Comparison of ENCODE assay signal across 22 cellular contexts in the genomic region with DNA sequence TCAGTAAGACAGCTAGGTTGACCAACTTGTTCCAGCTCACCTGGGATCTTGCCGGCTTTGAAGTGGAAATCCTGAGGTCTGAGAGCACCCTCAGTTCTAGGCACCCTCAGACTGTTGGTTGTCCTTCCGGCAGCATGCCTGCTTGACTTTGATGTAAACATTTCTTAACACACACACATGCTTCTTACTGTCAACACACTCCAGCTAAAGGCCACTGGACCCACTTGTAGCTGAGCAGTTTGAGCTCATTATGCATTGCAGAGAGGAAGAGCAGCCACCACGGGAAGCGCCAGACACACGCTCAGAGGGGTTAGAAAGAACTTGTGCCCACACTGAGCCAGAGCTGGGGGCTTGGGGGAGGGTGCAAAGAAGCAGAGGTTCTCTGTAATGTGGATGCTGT. TPM values are rescaled to one million over a fixed set of nuclear protein-coding genes. Genes with fewer than 3 reads are reported as not detected.
DNase-seq lines count a peak whose midpoint lies in the region; ATAC-seq, FAIRE-seq and TF ChIP-seq lines count a peak whose summit lies in the region.
"Had no signal": no experiment of that assay in that cellular context is flagged by ENCODE, and none has a peak within 500 bp of the region (broad histone marks: within the 10 kb centered on the region; RNA-seq: fewer than 3 reads in every experiment).

No MANE protein-coding gene starts in this region.

- TF ChIP-seq EP300 in HepG2 (IDR thresholded peaks at IDR 0.05; ENCODE audit: low read depth in 2 of 2, low read length in 2 of 2) = no peak
- no peak for TF ChIP-seq EP300 in HepG2 (CRISPR knock-in tag; IDR thresholded peaks at IDR 0.05; ENCODE audit: borderline replicate concordance)

- H3K36me3 ChIP-seq in HepG2 (replicated peaks in 1 of 2; ENCODE audit: control insufficient read depth in 1 of 2, insufficient read depth in 2 of 2, low read length in 2 of 2) = no peaks in the 10 kb centered on the region
- H3K36me3 ChIP-seq in right lobe of liver = no peaks in the 10 kb centered on the region
- H3K36me3 ChIP-seq in upper lobe of right lung = no peaks in the 10 kb centered on the region
- H3K36me3 ChIP-seq: BE2C had no signal

- CTCF ChIA-PET in HepG2 (lab: Yijun Ruan, JAX; ENCODE audit: low intra/inter-chr PET ratio, low total read pairs) = no interaction called here

- intact Hi-C loops in HepG2 (cut with micrococcal nuclease; ENCODE audit: unreplicated experiment) (no loop called here), right lobe of liver (cut with DNase I) (no loop called here), upper lobe of right lung (cut with DNase I) (no loop called here)

- TF ChIP-seq POLR2A in HepG2 (IDR thresholded peaks at IDR 0.05; ENCODE audit: insufficient read depth in 1 of 2, low read depth in 2 of 2, low read length in 2 of 2) = no peak
- no peak for TF ChIP-seq POLR2A in right lobe of liver (IDR thresholded peaks at IDR 0.05)

- in situ Hi-C loops in HepG2 (cut with HindIII; ENCODE audit: extremely low pct_ligation_motif_present, low pct_unique_long_range_greater_than_20kb) = no loop called here

- POLR2A ChIA-PET in HepG2 (lab: Yijun Ruan, JAX) = interaction anchor here (1.0 kb wide), 1 partner anchor 67 kb away, joined by 3 read pairs; no protein-coding TSS in a partner anchor

- H3K79me2 ChIP-seq in HepG2 (ENCODE audit: insufficient read depth, low read length) = no peaks in the 10 kb centered on the region

- no peak overlapping the region for H3K27ac ChIP-seq in HepG2 (ENCODE audit: extremely low read length, insufficient read depth, low read length)
- H3K27ac ChIP-seq in right lobe of liver = no peak overlapping the region
- no peak overlapping the region for H3K27ac ChIP-seq in coronary artery
- H3K27ac ChIP-seq in upper lobe of right lung = no peak overlapping the region
- H3K27ac ChIP-seq: A549, C4-2B, GM23248 had no signal

- DNase-seq in HepG2 (ENCODE audit: low spot score) (no peak), right lobe of liver (no peak), coronary artery (ENCODE audit: low spot score) (peak; percentile 49), mesenteric fat pad (ENCODE audit: low spot score) (peak; percentile 51), upper lobe of right lung (peak; percentile 53), 8988T (no peak)
- no peak for DNase-seq in effector CD8-positive, alpha-beta T cell (lab: John Stamatoyannopoulos, UW)
- DNase-seq: BE2C; CD4-positive, alpha-beta memory T cell; COR-L47; DMS153; DMS79 treated with DMSO at 0.1 percent for 48 hours; EL; GM23248 had no signal

- FAIRE-seq in HepG2 (lab: Jason Lieb, UNC) = no peak
- FAIRE-seq: A549, D721Med, G401.6, GM12891, H54 had no signal

- BruUV-seq in HepG2 (replicated peaks; lab: Mats Ljungman, UMichigan) = no TSS peak

- 6% methylated on average over 3 of the region's 5 CpGs for WGBS in HepG2 (ENCODE audit: low lambda C conversion rate)
- 56% methylated on average over 5 of the region's 5 CpGs for WGBS in right lobe of liver (ENCODE audit: insufficient coverage, low coverage, low lambda C conversion rate, missing lambda C conversion rate)

- H3K9ac ChIP-seq in HepG2 (ENCODE audit: insufficient read depth, low read depth, low read length) = no peak overlapping the region
- H3K9ac ChIP-seq: GM23248 had no signal

- H3K27me3 ChIP-seq in HepG2 (ENCODE audit: control insufficient read depth in 1 of 2, insufficient read depth in 2 of 2, low read length in 2 of 2) (no peaks in the 10 kb centered on the region), right lobe of liver (no peaks in the 10 kb centered on the region), upper lobe of right lung (no peaks in the 10 kb centered on the region)
- H3K27me3 ChIP-seq: BE2C had no signal

- no peak overlapping the region for H2AFZ ChIP-seq in HepG2 (ENCODE audit: low read length)
- H2AFZ ChIP-seq: GM23248 had no signal

- H4K20me1 ChIP-seq in HepG2 (ENCODE audit: insufficient read depth, low read length) = no peaks in the 10 kb centered on the region

- ATAC-seq in HepG2 = peak; percentile 38; the same call in 1 of the 3 replicates
- ATAC-seq in right lobe of liver = no peak
- peak; percentile 80 for ATAC-seq in upper lobe of right lung
- no peak for ATAC-seq in HG02623 (IDR thresholded peaks at IDR 0.05; ENCODE audit: unreplicated experiment)
- ATAC-seq: A549, HCT116 had no signal

- H3K4me3 ChIP-seq in HepG2 (replicated peaks in 1 of 3; ENCODE audit: insufficient read depth in 1 of 3, low read depth in 2 of 3, low read length in 3 of 3) = no peak overlapping the region
- no peak overlapping the region for H3K4me3 ChIP-seq in right lobe of liver
- H3K4me3 ChIP-seq in coronary artery = no peak overlapping the region
- no peak overlapping the region for H3K4me3 ChIP-seq in upper lobe of right lung
- H3K4me3 ChIP-seq: A549, GM23248 had no signal

- H3K4me2 ChIP-seq in HepG2 (ENCODE audit: low read depth, low read length) = no peak overlapping the region
- H3K4me2 ChIP-seq: A549 had no signal

- TF ChIP-seq RAD21 in HepG2 (CRISPR knock-in tag; IDR thresholded peaks at IDR 0.05) = no peak

- no peaks in the 10 kb centered on the region; the same call in 1 of the 2 replicates for H3K9me3 ChIP-seq in HepG2 (ENCODE audit: low read length)
- H3K9me3 ChIP-seq in right lobe of liver = no peaks in the 10 kb centered on the region
- no peaks in the 10 kb centered on the region for H3K9me3 ChIP-seq in upper lobe of right lung
- H3K9me3 ChIP-seq: A549, BE2C had no signal

- no peak for TF ChIP-seq CTCF in HepG2 (CRISPR knock-in tag; IDR thresholded peaks at IDR 0.05)
- TF ChIP-seq CTCF in right lobe of liver (IDR thresholded peaks at IDR 0.05) = no peak
- no peak for TF ChIP-seq CTCF in coronary artery (IDR thresholded peaks at IDR 0.05)
- no peak for TF ChIP-seq CTCF in upper lobe of right lung (IDR thresholded peaks at IDR 0.05)

- H3K4me1 ChIP-seq in HepG2 (ENCODE audit: insufficient read depth, low read length) (peaks cover 19% of the 10 kb centered on the region), right lobe of liver (no peaks in the 10 kb centered on the region), upper lobe of right lung (no peaks in the 10 kb centered on the region)
- H3K4me1 ChIP-seq: BE2C had no signal

TF ChIP-seq in HepG2, 621 proteins besides CTCF, POLR2A, EP300 and RAD21 (continues in another document):
- TF ChIP-seq, protein P1, sequence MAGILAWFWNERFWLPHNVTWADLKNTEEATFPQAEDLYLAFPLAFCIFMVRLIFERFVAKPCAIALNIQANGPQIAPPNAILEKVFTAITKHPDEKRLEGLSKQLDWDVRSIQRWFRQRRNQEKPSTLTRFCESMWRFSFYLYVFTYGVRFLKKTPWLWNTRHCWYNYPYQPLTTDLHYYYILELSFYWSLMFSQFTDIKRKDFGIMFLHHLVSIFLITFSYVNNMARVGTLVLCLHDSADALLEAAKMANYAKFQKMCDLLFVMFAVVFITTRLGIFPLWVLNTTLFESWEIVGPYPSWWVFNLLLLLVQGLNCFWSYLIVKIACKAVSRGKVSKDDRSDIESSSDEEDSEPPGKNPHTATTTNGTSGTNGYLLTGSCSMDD (CRISPR knock-in tag; IDR thresholded peaks at IDR 0.05) = no peak
- TF ChIP-seq, protein P2, sequence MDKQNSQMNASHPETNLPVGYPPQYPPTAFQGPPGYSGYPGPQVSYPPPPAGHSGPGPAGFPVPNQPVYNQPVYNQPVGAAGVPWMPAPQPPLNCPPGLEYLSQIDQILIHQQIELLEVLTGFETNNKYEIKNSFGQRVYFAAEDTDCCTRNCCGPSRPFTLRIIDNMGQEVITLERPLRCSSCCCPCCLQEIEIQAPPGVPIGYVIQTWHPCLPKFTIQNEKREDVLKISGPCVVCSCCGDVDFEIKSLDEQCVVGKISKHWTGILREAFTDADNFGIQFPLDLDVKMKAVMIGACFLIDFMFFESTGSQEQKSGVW (CRISPR knock-in tag; IDR thresholded peaks at IDR 0.05; ENCODE audit: borderline replicate concordance) = no peak
- TF ChIP-seq RBAK (CRISPR knock-in tag; IDR thresholded peaks at IDR 0.05) (no peak), REPIN1 (CRISPR knock-in tag; IDR thresholded peaks at IDR 0.05; ENCODE audit: borderline replicate concordance, low read depth) (no peak)
- TF ChIP-seq, protein P3, sequence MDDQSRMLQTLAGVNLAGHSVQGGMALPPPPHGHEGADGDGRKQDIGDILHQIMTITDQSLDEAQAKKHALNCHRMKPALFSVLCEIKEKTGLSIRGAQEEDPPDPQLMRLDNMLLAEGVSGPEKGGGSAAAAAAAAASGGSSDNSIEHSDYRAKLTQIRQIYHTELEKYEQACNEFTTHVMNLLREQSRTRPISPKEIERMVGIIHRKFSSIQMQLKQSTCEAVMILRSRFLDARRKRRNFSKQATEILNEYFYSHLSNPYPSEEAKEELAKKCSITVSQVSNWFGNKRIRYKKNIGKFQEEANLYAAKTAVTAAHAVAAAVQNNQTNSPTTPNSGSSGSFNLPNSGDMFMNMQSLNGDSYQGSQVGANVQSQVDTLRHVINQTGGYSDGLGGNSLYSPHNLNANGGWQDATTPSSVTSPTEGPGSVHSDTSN (CRISPR knock-in tag; IDR thresholded peaks at IDR 0.05; ENCODE audit: borderline replicate concordance) = no peak

RNA-seq across cellular contexts. Expression of a gene that starts 55.8 kb away (rescaled TPM):
- total RNA-seq in HepG2 (2016; rRNA removed; fragmentation: Illumina TruSeq; extraction: Trizol) (0.45 and 0.46 TPM in 2 replicates), right lobe of liver (100 to 1,000 TPM in 1 of 6 experiments, 10 to 100 TPM in 5; 23.2 to 122 (median 32.6) TPM), mesenteric fat pad (211 TPM), upper lobe of right lung (158 TPM)
- not detected in 2 replicates for total RNA-seq in HepG2 (2016; cell fraction: cytosol; rRNA removed; fragmentation: Illumina TruSeq; extraction: Trizol; ENCODE audit: low read depth)
- total RNA-seq in HepG2 (2016; cell fraction: insoluble cytoplasmic fraction; rRNA removed; fragmentation: Illumina TruSeq; extraction: Trizol) = 0.45 and 0.67 TPM in 2 replicates
- 0.31 and 0.40 TPM in 2 replicates for total RNA-seq in HepG2 (2016; cell fraction: membrane; rRNA removed; fragmentation: Illumina TruSeq; extraction: Trizol)
- total RNA-seq in HepG2 (2016; cell fraction: nucleus; rRNA removed; fragmentation: Illumina TruSeq; extraction: Trizol) = 0.34 and 0.94 TPM in 2 replicates
- polyA plus RNA-seq in HepG2 (2011; rRNA removed) = 0.91 and 1.5 TPM in 2 replicates
- 0.28 and 0.81 TPM in 2 replicates for polyA plus RNA-seq in HepG2 (2011; cell fraction: cytosol; rRNA removed)
- polyA plus RNA-seq in HepG2 (2011; cell fraction: nucleus; rRNA removed) = 7.5 and 18.0 TPM in 2 replicates
- 0.36 and 0.61 TPM in 2 replicates for polyA plus RNA-seq in HepG2 (2012)
- not detected in 2 replicates for polyA plus RNA-seq in HepG2 (2016; cell fraction: cytosol; fragmentation: Illumina TruSeq; extraction: Trizol; ENCODE audit: low read depth)
- polyA plus RNA-seq in HepG2 (2016; cell fraction: insoluble cytoplasmic fraction; fragmentation: Illumina TruSeq; extraction: Trizol; ENCODE audit: low read depth) = 0.16 and 0.42 TPM in 2 replicates
- polyA plus RNA-seq in HepG2 (2016; cell fraction: membrane; fragmentation: Illumina TruSeq; extraction: Trizol; ENCODE audit: low read depth) = 0.18 and 0.23 TPM in 2 replicates
- polyA plus RNA-seq in HepG2 (2016; cell fraction: nucleus; fragmentation: Illumina TruSeq; extraction: Trizol; ENCODE audit: insufficient read depth, low read depth) = 0.83 and 1.8 TPM in 2 replicates
- polyA minus RNA-seq in HepG2 (2011; rRNA and poly(A)+ RNA removed; ENCODE audit: low replicate concordance) = 2.4 and 123 TPM in 2 replicates
- polyA minus RNA-seq in HepG2 (2011; cell fraction: cytosol; rRNA and poly(A)+ RNA removed) = 0.79 and 1.2 TPM in 2 replicates
- 1.5 and 2.1 TPM in 2 replicates for polyA minus RNA-seq in HepG2 (2011; cell fraction: nucleus; rRNA and poly(A)+ RNA removed)
- polyA plus RNA-seq: CD4-positive, alpha-beta memory T cell had no signal

Comparison
In these comparisons a context has a peak if more than half of its experiments do, and no peak if none do; other contexts are left out.
1. ATAC-seq: peak in HepG2 (single experiment) and upper lobe of right lung (single experiment); none in right lobe of liver (0 of 4) and HG02623 (single experiment).
2. RNA of a gene that starts 55.8 kb away (total RNA-seq): 211 TPM in mesenteric fat pad (single experiment), 158 TPM in upper lobe of right lung (single experiment) and 23.2 to 122 TPM in right lobe of liver; 0.31 to 0.94 TPM in HepG2; every median in the first group is over 10 times any median in the second.
3. DNase-seq: peak in coronary artery (single experiment), mesenteric fat pad (single experiment) and upper lobe of right lung (single experiment); none in HepG2 (single experiment), right lobe of liver (0 of 3), effector CD8-positive, alpha-beta T cell (single experiment) and 8988T (single experiment).